1 cellular context compared by ENCODE assay signal in genomic region chr1:20095564-20096434, GRCh38.
TF ChIP-seq lines count a peak whose summit lies in the region.

No MANE protein-coding gene starts in this region.

TF ChIP-seq in HepG2, 621 proteins besides CTCF, POLR2A, EP300 and RAD21:
- TF ChIP-seq ZBED4 (CRISPR knock-in tag; IDR thresholded peaks at IDR 0.05; ENCODE audit: borderline replicate concordance) (no peak), CEBPB (IDR thresholded peaks at IDR 0.05; ENCODE audit: borderline replicate concordance, low read depth, low read length) (peak; percentile 28; the same call in 1 of the 2 replicates), MIER3 (CRISPR knock-in tag; IDR thresholded peaks at IDR 0.05; ENCODE audit: borderline replicate concordance) (no peak)
